Comparison of ENCODE assay signal across 8 cellular contexts in genomic region chr17:16363749-16364536, GRCh38. TPM values are rescaled to one million over a fixed set of nuclear protein-coding genes. Genes with fewer than 3 reads are reported as not detected.
DNase-seq lines count a peak whose midpoint lies in the region; ATAC-seq and TF ChIP-seq lines count a peak whose summit lies in the region.

No MANE protein-coding gene starts in this region.

- H3K27me3 ChIP-seq in H7 (ENCODE audit: control insufficient read depth, insufficient read depth, low read length) (no peaks in the 10 kb centered on the region), ascending aorta (no peaks in the 10 kb centered on the region), spleen (replicated peaks in 1 of 7) (no peaks in the 10 kb centered on the region)

- DNase-seq in DMS153 (lab: John Stamatoyannopoulos, UW) (peak; percentile 38), H7 (peak; percentile 82), NCI-H128 (lab: John Stamatoyannopoulos, UW; ENCODE audit: unreplicated experiment) (peak; percentile 22), T-helper 22 cell (ENCODE audit: low read depth) (peak; percentile 29), ascending aorta (ENCODE audit: low spot score in 2 of 2) (peak in 1 of 2 donors; percentile 90), hippocampal formation (lab: John Stamatoyannopoulos, UW) (peak; percentile 72 to 77), spleen (peak; percentile 82)

- 10 to 18% (median 15%) methylated on average over 6 of the region's 6 CpGs for WGBS in spleen, 5 donors

- H3K4me3 ChIP-seq in H7 (ENCODE audit: insufficient read depth, low read depth, low read length), result no peak overlapping the region
- no peak overlapping the region for H3K4me3 ChIP-seq in ascending aorta
- H3K4me3 ChIP-seq in spleen, result no peak overlapping the region

- TF ChIP-seq POLR2A in spleen (IDR thresholded peaks at IDR 0.05), result no peak

- H3K27ac ChIP-seq in ascending aorta (peak overlapping the region; percentile 51 to 60), spleen (no peak overlapping the region)

- H3K9me3 ChIP-seq in ascending aorta, result no peaks in the 10 kb centered on the region
- no peaks in the 10 kb centered on the region for H3K9me3 ChIP-seq in spleen

- ATAC-seq in HG02970 (IDR thresholded peaks at IDR 0.05; ENCODE audit: low FRiP score, unreplicated experiment), result no peak

- intact Hi-C loops in ascending aorta (cut with DNase I), result loop anchor here (2.0 kb wide), 1 partner anchor 157 kb away; no protein-coding TSS in a partner anchor
- intact Hi-C loops in spleen (cut with DNase I; ENCODE audit: low total_unique reads), result loop anchor here (10.0 kb wide), 1 partner anchor 51 kb away; the partner anchor contains the start of gene TRPV2

- no peaks in the 10 kb centered on the region for H3K36me3 ChIP-seq in H7 (replicated peaks; ENCODE audit: control insufficient read depth, insufficient read depth, low read length)
- H3K36me3 ChIP-seq in ascending aorta, result no peaks in the 10 kb centered on the region
- no peaks in the 10 kb centered on the region for H3K36me3 ChIP-seq in spleen

- peak; percentile 79 to 94 (median 90) for TF ChIP-seq CTCF in ascending aorta (IDR thresholded peaks at IDR 0.05)
- TF ChIP-seq CTCF in spleen (IDR thresholded peaks at IDR 0.05 in 8 of 11, conservative IDR thresholded peaks at IDR 0.05 in 3 of 11), result peak; percentile 69 to 92 (median 87)

- no peaks in the 10 kb centered on the region for H3K4me1 ChIP-seq in ascending aorta
- H3K4me1 ChIP-seq in spleen, result peaks cover 0 to 8% (median 5%) of the 10 kb centered on the region in 6 donors

RNA-seq across cellular contexts. Expression of gene CENPV, which starts 10.7 kb away (rescaled TPM):
- total RNA-seq in H7 (2014; rRNA removed; shearing (Covaris generic)), result 135 and 159 TPM in 2 replicates
- total RNA-seq in ascending aorta (37.6 TPM), spleen (10 to 100 TPM in 2 of 7 donors, 1 to 10 TPM in 5; 5.1 to 15.2 (median 9.5) TPM)
- 10 to 100 TPM; 18.7 to 24.5 (median 19.5) TPM for polyA plus RNA-seq in spleen

RNA-seq across cellular contexts. Expression of gene UBB, which starts 16.9 kb away (rescaled TPM):
- 1,890 and 2,261 TPM in 2 replicates for total RNA-seq in H7 (2014; rRNA removed; shearing (Covaris generic))
- total RNA-seq in ascending aorta, result 615 TPM
- total RNA-seq in spleen, result 1,000 to 10,000 TPM in 5 of 7 donors, 100 to 1,000 TPM in 2; 822 to 1,795 (median 1,121) TPM
- 100 to 1,000 TPM; 697 to 951 (median 938) TPM for polyA plus RNA-seq in spleen

RNA-seq across cellular contexts. Expression of gene TRPV2, which starts 51.4 kb away (rescaled TPM):
- total RNA-seq in H7 (2014; rRNA removed; shearing (Covaris generic)), result 1.8 and 5.5 TPM in 2 replicates
- total RNA-seq in ascending aorta (26.1 TPM), spleen (10 to 100 TPM; 44.8 to 85.7 (median 50.2) TPM)
- polyA plus RNA-seq in spleen, result 10 to 100 TPM; 37.0 to 61.3 (median 55.0) TPM

Comparison
In these comparisons a context has a peak if more than half of its experiments do, and no peak if none do; other contexts are left out.
1. H3K27ac ChIP-seq: peak in ascending aorta (2 of 2); none in spleen (0 of 8).